In the genomic region with DNA sequence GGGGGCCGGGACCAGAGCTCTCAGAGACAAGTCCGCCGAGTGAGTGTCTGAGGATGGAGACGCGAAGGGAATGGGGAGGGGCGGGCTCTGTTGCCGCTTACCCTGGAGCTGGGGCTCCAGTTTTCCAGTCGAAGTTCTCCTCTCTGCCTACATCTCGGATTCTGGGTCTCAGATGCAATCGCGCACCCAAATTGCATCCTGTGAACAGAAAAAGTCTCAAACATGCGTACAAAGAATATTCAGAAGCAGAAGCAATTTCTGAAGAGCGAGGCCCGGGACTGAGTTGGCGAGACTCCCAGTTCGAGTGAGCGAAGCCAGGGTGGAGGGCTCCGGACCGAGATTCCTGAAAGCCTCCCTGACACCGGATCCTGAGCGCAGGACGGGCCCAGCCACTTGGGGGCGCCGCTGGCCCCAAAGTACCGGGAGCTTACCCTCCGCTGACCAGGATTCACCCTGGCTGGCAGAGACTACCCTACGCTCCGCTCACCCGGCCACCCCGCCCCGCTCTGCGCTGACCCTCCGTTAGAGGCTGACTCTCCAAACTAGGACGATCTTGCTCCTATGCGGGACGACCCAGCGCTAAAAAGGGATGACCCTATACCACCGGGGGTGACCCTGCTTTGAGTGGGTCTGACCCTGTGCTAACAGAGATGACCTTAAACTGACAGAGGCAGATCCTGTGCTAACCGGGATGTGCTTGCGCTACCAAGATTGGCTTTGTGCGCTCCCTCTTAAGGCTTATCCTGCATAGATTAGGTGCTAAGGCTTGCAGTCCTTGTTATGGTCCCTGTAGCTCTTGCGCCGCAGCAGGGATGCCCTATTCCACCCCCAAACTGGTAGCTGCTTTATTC, we compare ENCODE assay signal across 9 cellular contexts. TPM values are rescaled to one million over a fixed set of nuclear protein-coding genes. Genes with fewer than 3 reads are reported as not detected.
DNase-seq lines count a peak whose midpoint lies in the region; ATAC-seq and TF ChIP-seq lines count a peak whose summit lies in the region.
"Had no signal": no experiment of that assay in that cellular context is flagged by ENCODE, and none has a peak within 500 bp of the region (broad histone marks: within the 10 kb centered on the region; RNA-seq: fewer than 3 reads in every experiment).

No MANE protein-coding gene starts in this region.

- no peaks in the 10 kb centered on the region for H4K20me1 ChIP-seq in mammary epithelial cell (ENCODE audit: insufficient read depth, low read length)

- no peaks in the 10 kb centered on the region for H3K79me2 ChIP-seq in mammary epithelial cell (ENCODE audit: insufficient read depth, low read length)

- H3K4me1 Mint-ChIP-seq in CD14-positive monocyte = peaks cover 6% of the 10 kb centered on the region
- peaks cover 12% of the 10 kb centered on the region for H3K4me1 Mint-ChIP-seq in T-helper 17 cell

- peaks cover 49 to 60% (median 60%) of the 10 kb centered on the region in 3 donors for H3K27me3 Mint-ChIP-seq in CD14-positive monocyte (ENCODE audit: low read depth in 3 of 3)
- peaks cover 10% of the 10 kb centered on the region for H3K27me3 Mint-ChIP-seq in T-helper 17 cell

- H3K36me3 Mint-ChIP-seq in CD14-positive monocyte (peaks cover 4% of the 10 kb centered on the region in 2 donors), T-helper 17 cell (ENCODE audit: low read depth) (peaks cover 9% of the 10 kb centered on the region)

- in situ Hi-C loops in mammary epithelial cell (cut with MboI; ENCODE audit: low sequenced_read_pairs in 2 of 2) = loop anchor here in 1 of 2 donors (10.0 kb wide), 1 partner anchor 265 kb away; no protein-coding TSS in a partner anchor

- peaks cover 1% of the 10 kb centered on the region for H3K9me3 ChIP-seq in mammary epithelial cell (replicated peaks; ENCODE audit: insufficient read depth, low read length)
- H3K9me3 ChIP-seq in T-helper 17 cell (ENCODE audit: control insufficient read depth, low read length, poor library complexity, severe bottlenecking) = no peaks in the 10 kb centered on the region

- TF ChIP-seq CTCF in CD14-positive monocyte (IDR thresholded peaks at IDR 0.05) = peak; percentile 25
- peak; percentile 32 to 64 for TF ChIP-seq CTCF in mammary epithelial cell (conservative IDR thresholded peaks at IDR 0.05 in 1 of 2, IDR thresholded peaks at IDR 0.05 in 1 of 2; ENCODE audit: extremely low read depth in 1 of 2, insufficient read depth in 1 of 2, low read depth in 1 of 2, low read length in 2 of 2)

- H3K36me3 ChIP-seq in mammary epithelial cell (ENCODE audit: insufficient read depth, low read length) = no peaks in the 10 kb centered on the region

- no peak overlapping the region for H3K9ac ChIP-seq in mammary epithelial cell (ENCODE audit: insufficient read depth, low read length)

- no peak for ATAC-seq in T-helper 17 cell

- no peaks in the 10 kb centered on the region for H3K4me1 ChIP-seq in mammary epithelial cell (ENCODE audit: insufficient read depth, low read length)

- peaks cover 24% of the 10 kb centered on the region for H3K27me3 ChIP-seq in mammary epithelial cell (ENCODE audit: insufficient read depth, low read length)

- no TSS peak for BruUV-seq in mammary epithelial cell (replicated peaks; lab: Mats Ljungman, UMichigan)

- peak overlapping the region in 1 of 2 donors; percentile 63 for H3K4me3 Mint-ChIP-seq in CD14-positive monocyte
- H3K4me3 Mint-ChIP-seq in T-helper 17 cell = no peak overlapping the region
- H3K4me3 Mint-ChIP-seq: activated T-cell treated with anti-CD3 and anti-CD28 coated beads, Interleukin-2, amount 50 U/mL, for 24 hours had no signal

- H3K4me3 ChIP-seq in mammary epithelial cell (replicated peaks in 1 of 3; ENCODE audit: insufficient read depth in 1 of 3, low read depth in 2 of 3, low read length in 3 of 3) = no peak overlapping the region

- H3K4me2 ChIP-seq in mammary epithelial cell (ENCODE audit: insufficient read depth, low read depth, low read length) = no peak overlapping the region

- no peak overlapping the region for H2AFZ ChIP-seq in mammary epithelial cell (ENCODE audit: low read depth, low read length)

- no peak for DNase-seq in CD14-positive monocyte (ENCODE audit: low spot score)
- peak; percentile 36 for DNase-seq in HT-29 (ENCODE audit: low spot score)
- no peak for DNase-seq in mammary epithelial cell
- peak; percentile 13 for DNase-seq in medulla oblongata (ENCODE audit: extremely low spot score)
- DNase-seq in NCI-H526 treated with DMSO at 0.1 percent for 48 hours (lab: John Stamatoyannopoulos, UW) = no peak
- DNase-seq in T-helper 17 cell = no peak
- DNase-seq in DMS79 (lab: John Stamatoyannopoulos, UW) = no peak
- DNase-seq in A172 (ENCODE audit: low spot score) = no peak
- DNase-seq: activated T-cell treated with anti-CD3 and anti-CD28 coated beads, Interleukin-2, amount 50 U/mL, for 24 hours had no signal

- H3K27ac Mint-ChIP-seq in CD14-positive monocyte = no peak overlapping the region
- H3K27ac Mint-ChIP-seq in T-helper 17 cell = no peak overlapping the region
- H3K27ac Mint-ChIP-seq: activated T-cell treated with anti-CD3 and anti-CD28 coated beads, Interleukin-2, amount 50 U/mL, for 24 hours had no signal

- CTCF ChIA-PET in mammary epithelial cell (lab: Charles Lee; ENCODE audit: low non-redundant PET) = interaction anchor here (0.5 to 1.1 kb wide), 4 partner anchors 9 to 18 kb away, joined by 4 to 7 read pairs (median 6); a partner anchor contains a TSS

- WGBS in mammary epithelial cell (ENCODE audit: low coverage, missing lambda C conversion rate) = 44% methylated on average over 25 of the region's 43 CpGs

- peaks cover 0 to 16% (median 10%) of the 10 kb centered on the region in 7 donors for H3K9me3 Mint-ChIP-seq in CD14-positive monocyte
- H3K9me3 Mint-ChIP-seq: activated T-cell treated with anti-CD3 and anti-CD28 coated beads, Interleukin-2, amount 50 U/mL, for 24 hours had no signal

- H3K27ac ChIP-seq in mammary epithelial cell (ENCODE audit: insufficient read depth, low read depth, low read length) = no peak overlapping the region

- dilution Hi-C loops in mammary epithelial cell (cut with HindIII; ENCODE audit: low sequenced_read_pairs) = loop anchor here (5.0 kb wide), 1 partner anchor 267 kb away; no protein-coding TSS in a partner anchor

- intact Hi-C loops in CD14-positive monocyte (cut with micrococcal nuclease) (loop anchor here in 1 of 2 donors (5.0 kb wide), 1 partner anchor 223 kb away; no protein-coding TSS in a partner anchor), mammary epithelial cell (cut with micrococcal nuclease) (no loop called here)

RNA-seq across cellular contexts. Expression of a gene that starts 12.1 kb away (rescaled TPM):
- under 1 TPM in 1 of 2 donors, not detected in 1; 0.11 TPM for polyA plus RNA-seq in CD14-positive monocyte
- total RNA-seq in HT-29 (2014; rRNA removed; shearing (Covaris generic)) = 2.8 TPM in 2 replicates
- total RNA-seq in mammary epithelial cell = 1 to 10 TPM in 1 of 2 donors, under 1 TPM in 1; 0.50 to 1.1 TPM
- polyA plus RNA-seq in mammary epithelial cell = 0.16 TPM
- polyA minus RNA-seq in mammary epithelial cell = not detected
- under 1 TPM; 0.37 to 0.44 TPM for total RNA-seq in T-helper 17 cell
- 0.07 and 0.55 TPM in 2 replicates for total RNA-seq in A172 (2014; rRNA removed; shearing (Covaris generic))

RNA-seq across cellular contexts. Expression of a gene that starts 33.8 kb away (rescaled TPM):
- polyA plus RNA-seq in CD14-positive monocyte = not detected
- total RNA-seq in HT-29 (2014; rRNA removed; shearing (Covaris generic)) = not detected in 2 replicates
- not detected for total RNA-seq in mammary epithelial cell
- 0.03 TPM for polyA plus RNA-seq in mammary epithelial cell
- polyA minus RNA-seq in mammary epithelial cell = not detected
- not detected for total RNA-seq in T-helper 17 cell
- not detected in 2 replicates for total RNA-seq in A172 (2014; rRNA removed; shearing (Covaris generic))

Comparison
In these comparisons a context has a peak if more than half of its experiments do, and no peak if none do; other contexts are left out.
1. DNase-seq: peak in HT-29 (single experiment) and medulla oblongata (single experiment); none in CD14-positive monocyte (single experiment), mammary epithelial cell (single experiment), NCI-H526 treated with DMSO at 0.1 percent for 48 hours (single experiment), T-helper 17 cell (0 of 3), DMS79 (single experiment) and A172 (single experiment).